Comparison of ENCODE assay signal across 12 cellular contexts in genomic region chr7:36563706-36564325, GRCh38.
DNase-seq lines count a peak whose midpoint lies in the region; ATAC-seq and TF ChIP-seq lines count a peak whose summit lies in the region.
"Had no signal": no experiment of that assay in that cellular context is flagged by ENCODE, and none has a peak within 500 bp of the region (broad histone marks: within the 10 kb centered on the region; RNA-seq: fewer than 3 reads in every experiment).

No MANE protein-coding gene starts in this region.

- TF ChIP-seq CTCF in cardiac muscle cell (IDR thresholded peaks at IDR 0.05; ENCODE audit: low read depth, low read length) (no peak), mucosa of descending colon (IDR thresholded peaks at IDR 0.05) (no peak)

- no peaks in the 10 kb centered on the region for H3K36me3 ChIP-seq in cardiac muscle cell
- H3K36me3 ChIP-seq in mucosa of descending colon (ENCODE audit: low read depth) = no peaks in the 10 kb centered on the region

- no peak for ATAC-seq in right cardiac atrium
- ATAC-seq in SK-N-SH treated with all-trans-retinoic acid at 6 μM for 48 hours = no peak
- no peak for ATAC-seq in mucosa of descending colon
- ATAC-seq: psoas muscle had no signal

- intact Hi-C loops in right cardiac atrium (cut with DNase I) (no loop called here), mucosa of descending colon (cut with DNase I, micrococcal nuclease) (no loop called here)

- 18% methylated on average over 1 of the region's 1 CpG for WGBS in right cardiac atrium

- no peak for TF ChIP-seq POLR2A in erythroblast (IDR thresholded peaks at IDR 0.05; ENCODE audit: low read length)

- H3K27ac ChIP-seq in cardiac muscle cell (peak overlapping the region; percentile 93), right cardiac atrium (ENCODE audit: low read length) (no peak overlapping the region)
- H3K27ac ChIP-seq: psoas muscle had no signal

- H3K4me1 ChIP-seq in cardiac muscle cell (ENCODE audit: low read depth) = peaks cover 23% of the 10 kb centered on the region
- H3K4me1 ChIP-seq in right cardiac atrium (ENCODE audit: control insufficient read depth, insufficient read depth, low read length) = peaks cover 3% of the 10 kb centered on the region
- H3K4me1 ChIP-seq in mucosa of descending colon (ENCODE audit: low read depth) = no peaks in the 10 kb centered on the region
- H3K4me1 ChIP-seq: psoas muscle had no signal

- H3K9me3 ChIP-seq in cardiac muscle cell (ENCODE audit: low read depth) (no peaks in the 10 kb centered on the region), right cardiac atrium (ENCODE audit: control insufficient read depth, low read length) (no peaks in the 10 kb centered on the region), mucosa of descending colon (no peaks in the 10 kb centered on the region)
- H3K9me3 ChIP-seq: psoas muscle had no signal

- H3K4me3 ChIP-seq in cardiac muscle cell = no peak overlapping the region
- no peak overlapping the region for H3K4me3 ChIP-seq in right cardiac atrium (ENCODE audit: low read length)
- no peak overlapping the region for H3K4me3 ChIP-seq in mucosa of descending colon
- H3K4me3 ChIP-seq: psoas muscle had no signal

- DNase-seq in cardiac muscle cell (ENCODE audit: low read depth in 1 of 2, low spot score in 1 of 2) (peak in 1 of 2 donors; percentile 34), right cardiac atrium (no peak), astrocyte of the hippocampus (ENCODE audit: low read depth, low spot score) (peak; percentile 31), iris pigment epithelial cell (ENCODE audit: low read depth) (peak; percentile 65), erythroblast (lab: John Stamatoyannopoulos, UW) (no peak), mucosa of descending colon (no peak), NCI-H2107 treated with DMSO at 0.1 percent for 48 hours (lab: John Stamatoyannopoulos, UW; ENCODE audit: unreplicated experiment) (no peak)
- DNase-seq: activated naive CD4-positive, alpha-beta T cell treated with anti-CD3 and anti-CD28 coated beads, Interleukin-2, amount 10 ng/mL, durations not matched to agents 7 days and 5 days; NCI-H1694 treated with DMSO at 0.1 percent for 48 hours; NCI-H82; psoas muscle had no signal

- H3K27me3 ChIP-seq in cardiac muscle cell (no peaks in the 10 kb centered on the region), right cardiac atrium (ENCODE audit: control insufficient read depth, insufficient read depth) (no peaks in the 10 kb centered on the region)

TF ChIP-seq in SK-N-SH treated with all-trans-retinoic acid at 6 μM for 48 hours, 23 proteins besides CTCF, POLR2A, EP300 and RAD21:
- no peak for TF ChIP-seq CSDC2 (CRISPR knock-in tag; IDR thresholded peaks at IDR 0.05)
- TF ChIP-seq ZNF70 (CRISPR knock-in tag; IDR thresholded peaks at IDR 0.05) = no peak
- no peak for TF ChIP-seq RARB (CRISPR knock-in tag; IDR thresholded peaks at IDR 0.05)
- no peak for TF ChIP-seq PPARA (CRISPR knock-in tag; IDR thresholded peaks at IDR 0.05; ENCODE audit: borderline replicate concordance)
- TF ChIP-seq BACH2 (CRISPR knock-in tag; IDR thresholded peaks at IDR 0.05; ENCODE audit: borderline replicate concordance) = no peak
- no peak for TF ChIP-seq TOX (CRISPR knock-in tag; IDR thresholded peaks at IDR 0.05; ENCODE audit: borderline replicate concordance)
- TF ChIP-seq PATZ1 (CRISPR knock-in tag; IDR thresholded peaks at IDR 0.05; ENCODE audit: borderline replicate concordance) = no peak
- TF ChIP-seq TCF4 (CRISPR knock-in tag; IDR thresholded peaks at IDR 0.05; ENCODE audit: borderline replicate concordance) = no peak
- no peak for TF ChIP-seq ESRRG (CRISPR knock-in tag; IDR thresholded peaks at IDR 0.05)
- TF ChIP-seq TSHZ2 (CRISPR knock-in tag; IDR thresholded peaks at IDR 0.05) = no peak

Comparison
In these comparisons a context has a peak if more than half of its experiments do, and no peak if none do; other contexts are left out.
1. DNase-seq: peak in astrocyte of the hippocampus (single experiment) and iris pigment epithelial cell (single experiment); none in right cardiac atrium (0 of 3), erythroblast (0 of 2), mucosa of descending colon (0 of 3) and NCI-H2107 treated with DMSO at 0.1 percent for 48 hours (single experiment).